8 cellular contexts compared by ENCODE assay signal in the genomic region with DNA sequence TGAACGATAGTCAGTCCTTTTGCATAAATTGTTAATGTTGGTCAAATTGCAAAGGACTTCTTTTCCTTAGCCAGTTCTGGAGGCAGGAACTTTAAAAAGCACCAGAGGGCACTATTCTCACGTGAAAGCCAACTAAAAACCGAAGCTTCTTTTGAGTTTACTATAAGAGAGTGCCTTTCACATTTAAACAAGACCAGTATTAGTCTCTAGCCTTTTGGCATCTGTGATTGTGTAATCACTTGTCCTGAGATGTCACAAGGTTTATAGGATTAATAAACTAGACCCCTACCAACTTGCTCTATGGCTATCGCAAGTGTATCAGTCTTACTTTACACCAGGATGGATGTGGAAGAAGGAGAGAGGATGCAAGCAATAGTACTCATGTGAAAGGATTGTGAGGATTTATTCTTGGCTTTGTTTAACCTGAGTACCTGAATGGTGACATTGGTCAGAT. TPM values are rescaled to one million over a fixed set of nuclear protein-coding genes. Genes with fewer than 3 reads are reported as not detected.
DNase-seq lines count a peak whose midpoint lies in the region; ATAC-seq and TF ChIP-seq lines count a peak whose summit lies in the region.

No MANE protein-coding gene starts in this region.

- DNase-seq in activated naive CD4-positive, alpha-beta T cell treated with Interleukin-2 at 50 U/mL for 16 hours, result peak; percentile 17
- no peak for DNase-seq in activated naive CD4-positive, alpha-beta T cell treated with anti-CD3 and anti-CD28 coated beads, Interleukin-2, amount 50 U/mL, for 16 hours
- DNase-seq in H7 (peak; percentile 16), NCI-H1105 treated with DMSO at 0.1 percent for 48 hours (lab: John Stamatoyannopoulos, UW) (peak; percentile 52), WTC11 (ENCODE audit: low spot score) (no peak), globus pallidus (ENCODE audit: low spot score) (peak; percentile 60), pons (ENCODE audit: low spot score) (peak; percentile 80)
- no peak for DNase-seq in effector CD8-positive, alpha-beta T cell (lab: John Stamatoyannopoulos, UW)

- peak; percentile 90 for ATAC-seq in WTC11

- peaks cover 7% of the 10 kb centered on the region for H3K4me1 Mint-ChIP-seq in WTC11

- H3K36me3 Mint-ChIP-seq in WTC11, result no peaks in the 10 kb centered on the region

- H3K36me3 ChIP-seq in H7 (replicated peaks; ENCODE audit: control insufficient read depth, insufficient read depth, low read length), result no peaks in the 10 kb centered on the region

- H3K27me3 ChIP-seq in H7 (ENCODE audit: control insufficient read depth, insufficient read depth, low read length), result no peaks in the 10 kb centered on the region

- no peaks in the 10 kb centered on the region for H3K9me3 Mint-ChIP-seq in WTC11

- H3K27me3 Mint-ChIP-seq in WTC11 (ENCODE audit: low read depth), result peaks cover 11% of the 10 kb centered on the region

- H3K4me3 Mint-ChIP-seq in WTC11, result no peak overlapping the region

- CTCF ChIA-PET in WTC11 (lab: Charles Lee), result interaction anchor here (0.6 to 3.1 kb wide), 15 partner anchors 8 to 389 kb away, joined by 3 to 29 read pairs (median 5); no protein-coding TSS in a partner anchor

- POLR2A ChIA-PET in WTC11 (lab: Charles Lee), result interaction anchor here (1.0 kb wide), 1 partner anchor 348 kb away, joined by 15 read pairs; no protein-coding TSS in a partner anchor

- TF ChIP-seq CTCF in WTC11 (IDR thresholded peaks at IDR 0.05), result peak; percentile 38

- H3K27ac Mint-ChIP-seq in WTC11, result no peak overlapping the region

- no peak overlapping the region for H3K4me3 ChIP-seq in H7 (ENCODE audit: insufficient read depth, low read depth, low read length)

TF ChIP-seq in WTC11, 78 proteins besides CTCF, POLR2A, EP300 and RAD21:
- TF ChIP-seq, protein P1, sequence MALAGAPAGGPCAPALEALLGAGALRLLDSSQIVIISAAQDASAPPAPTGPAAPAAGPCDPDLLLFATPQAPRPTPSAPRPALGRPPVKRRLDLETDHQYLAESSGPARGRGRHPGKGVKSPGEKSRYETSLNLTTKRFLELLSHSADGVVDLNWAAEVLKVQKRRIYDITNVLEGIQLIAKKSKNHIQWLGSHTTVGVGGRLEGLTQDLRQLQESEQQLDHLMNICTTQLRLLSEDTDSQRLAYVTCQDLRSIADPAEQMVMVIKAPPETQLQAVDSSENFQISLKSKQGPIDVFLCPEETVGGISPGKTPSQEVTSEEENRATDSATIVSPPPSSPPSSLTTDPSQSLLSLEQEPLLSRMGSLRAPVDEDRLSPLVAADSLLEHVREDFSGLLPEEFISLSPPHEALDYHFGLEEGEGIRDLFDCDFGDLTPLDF (CRISPR knock-in tag; IDR thresholded peaks at IDR 0.05), result no peak
- TF ChIP-seq, protein P2, sequence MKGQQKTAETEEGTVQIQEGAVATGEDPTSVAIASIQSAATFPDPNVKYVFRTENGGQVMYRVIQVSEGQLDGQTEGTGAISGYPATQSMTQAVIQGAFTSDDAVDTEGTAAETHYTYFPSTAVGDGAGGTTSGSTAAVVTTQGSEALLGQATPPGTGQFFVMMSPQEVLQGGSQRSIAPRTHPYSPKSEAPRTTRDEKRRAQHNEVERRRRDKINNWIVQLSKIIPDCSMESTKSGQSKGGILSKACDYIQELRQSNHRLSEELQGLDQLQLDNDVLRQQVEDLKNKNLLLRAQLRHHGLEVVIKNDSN (CRISPR knock-in tag; IDR thresholded peaks at IDR 0.05), result no peak
- TF ChIP-seq CREB1 (CRISPR knock-in tag; IDR thresholded peaks at IDR 0.05) (no peak), CDX4 (CRISPR knock-in tag; IDR thresholded peaks at IDR 0.05; ENCODE audit: borderline replicate concordance) (no peak), ZNF121 (CRISPR knock-in tag; IDR thresholded peaks at IDR 0.05) (no peak), ZNF281 (CRISPR knock-in tag; IDR thresholded peaks at IDR 0.05) (no peak), E2F4 (CRISPR knock-in tag; IDR thresholded peaks at IDR 0.05; ENCODE audit: borderline replicate concordance, low read depth) (no peak), ZNF317 (CRISPR knock-in tag; IDR thresholded peaks at IDR 0.05; ENCODE audit: borderline replicate concordance, low read depth) (no peak), ZNF423 (CRISPR knock-in tag; IDR thresholded peaks at IDR 0.05) (no peak), NFATC4 (CRISPR knock-in tag; IDR thresholded peaks at IDR 0.05) (no peak), GABPB1 (CRISPR knock-in tag; IDR thresholded peaks at IDR 0.05) (no peak), NR1H2 (CRISPR knock-in tag; IDR thresholded peaks at IDR 0.05) (no peak)

RNA-seq across cellular contexts. Expression of gene STAT4, which starts 14.4 kb away (rescaled TPM):
- total RNA-seq in H7 (2014; rRNA removed; shearing (Covaris generic)), result 0.41 and 1.5 TPM in 2 replicates
- 0.44 to 0.76 TPM (median 0.44 TPM) in 3 replicates for total RNA-seq in WTC11 (2021)

Comparison
In these comparisons a context has a peak if more than half of its experiments do, and no peak if none do; other contexts are left out.
1. DNase-seq: peak in activated naive CD4-positive, alpha-beta T cell treated with Interleukin-2 at 50 U/mL for 16 hours (single experiment), H7 (single experiment), NCI-H1105 treated with DMSO at 0.1 percent for 48 hours (single experiment), globus pallidus (single experiment) and pons (single experiment); none in activated naive CD4-positive, alpha-beta T cell treated with anti-CD3 and anti-CD28 coated beads, Interleukin-2, amount 50 U/mL, for 16 hours (single experiment), WTC11 (single experiment) and effector CD8-positive, alpha-beta T cell (single experiment).